13 cellular contexts compared by ENCODE assay signal in the genomic region with DNA sequence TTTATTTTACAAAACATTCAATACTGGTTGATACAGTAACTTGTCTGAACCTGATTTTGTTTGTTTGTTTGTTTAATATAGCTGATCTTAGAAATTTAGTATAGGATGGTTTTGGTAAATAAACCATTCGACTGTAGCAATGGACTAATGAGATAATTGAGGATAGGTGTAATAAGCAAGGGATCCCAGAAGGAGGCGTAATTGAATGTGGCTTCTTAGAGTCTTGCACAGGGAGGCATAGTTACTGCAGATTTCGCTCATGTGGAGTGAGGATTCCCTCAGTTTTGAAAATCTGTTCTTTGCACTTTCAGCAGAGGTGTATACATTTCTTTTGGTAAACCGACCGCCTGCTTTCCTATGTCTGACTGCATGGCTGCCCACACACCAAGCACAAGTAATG.
DNase-seq lines count a peak whose midpoint lies in the region; ATAC-seq and TF ChIP-seq lines count a peak whose summit lies in the region.
"Had no signal": no experiment of that assay in that cellular context is flagged by ENCODE, and none has a peak within 500 bp of the region (broad histone marks: within the 10 kb centered on the region; RNA-seq: fewer than 3 reads in every experiment).

No MANE protein-coding gene starts in this region.

- H3K27me3 ChIP-seq in cardiac muscle cell (no peaks in the 10 kb centered on the region), OCI-LY1 (ENCODE audit: insufficient read depth, low read length) (no peaks in the 10 kb centered on the region)
- H3K27me3 ChIP-seq: colonic mucosa had no signal

- no peaks in the 10 kb centered on the region for H3K9me2 ChIP-seq in OCI-LY1 (ENCODE audit: low read depth, low read length)

- H3K4me2 ChIP-seq in OCI-LY1 (ENCODE audit: low read length) = no peak overlapping the region
- H3K4me2 ChIP-seq: KMS-11 had no signal

- H3K27ac ChIP-seq in cardiac muscle cell (no peak overlapping the region), OCI-LY1 (ENCODE audit: low read depth, low read length, poor library complexity, severe bottlenecking) (no peak overlapping the region)
- H3K27ac ChIP-seq: colonic mucosa, KMS-11 had no signal

- H3K9ac ChIP-seq in OCI-LY1 (ENCODE audit: low read length) = no peak overlapping the region
- H3K9ac ChIP-seq: KMS-11 had no signal

- H3K4me1 ChIP-seq in cardiac muscle cell (ENCODE audit: low read depth) = no peaks in the 10 kb centered on the region
- H3K4me1 ChIP-seq in OCI-LY1 (ENCODE audit: insufficient read depth, low read length, severe bottlenecking) = no peaks in the 10 kb centered on the region
- H3K4me1 ChIP-seq: colonic mucosa had no signal

- H3K4me3 ChIP-seq in cardiac muscle cell (no peak overlapping the region), OCI-LY1 (ENCODE audit: low read depth, low read length, poor library complexity, severe bottlenecking) (no peak overlapping the region), fibroblast of pulmonary artery (replicated peaks; ENCODE audit: low read depth, low read length) (no peak overlapping the region)
- H3K4me3 ChIP-seq: colonic mucosa had no signal

- no peak overlapping the region for H2AFZ ChIP-seq in OCI-LY1 (ENCODE audit: low read length)

- no peaks in the 10 kb centered on the region for H3F3A ChIP-seq in OCI-LY1 (ENCODE audit: insufficient read depth, low read length)

- TF ChIP-seq CTCF in cardiac muscle cell (IDR thresholded peaks at IDR 0.05; ENCODE audit: low read depth, low read length) (peak; percentile 37), OCI-LY1 (IDR thresholded peaks at IDR 0.05; ENCODE audit: low read length) (peak; percentile 34; the same call in 1 of the 2 replicates), fibroblast of pulmonary artery (IDR thresholded peaks at IDR 0.05; ENCODE audit: low read length, missing control alignments) (peak; percentile 31)

- H3K79me2 ChIP-seq in OCI-LY1 (ENCODE audit: insufficient read depth, low read length) = no peaks in the 10 kb centered on the region

- DNase-seq in cardiac muscle cell (ENCODE audit: low read depth in 1 of 2, low spot score in 1 of 2) (peak; percentile 40 to 41), left cardiac atrium (no peak), fibroblast of pulmonary artery (ENCODE audit: low read depth) (peak; percentile 35), RKO (ENCODE audit: low spot score) (no peak), NCI-H226 (no peak)
- DNase-seq: activated CD4-positive, CD25-positive, alpha-beta regulatory T cell treated with anti-CD3 and anti-CD28 coated beads, Interleukin-2, amount 50 U/mL, for 72 hours; activated T-cell treated with anti-CD3 and anti-CD28 coated beads for 4 hours; colonic mucosa; NCI-H2081 had no signal

- H3K9me3 ChIP-seq in cardiac muscle cell (ENCODE audit: low read depth) = no peaks in the 10 kb centered on the region
- no peaks in the 10 kb centered on the region for H3K9me3 ChIP-seq in OCI-LY1 (ENCODE audit: low read length)
- H3K9me3 ChIP-seq: colonic mucosa had no signal

- intact Hi-C loops in left cardiac atrium (cut with DNase I) = no loop called here

- H4K20me1 ChIP-seq in OCI-LY1 (ENCODE audit: insufficient read depth, low read length) = no peaks in the 10 kb centered on the region

- H3K36me3 ChIP-seq in cardiac muscle cell (no peaks in the 10 kb centered on the region), OCI-LY1 (ENCODE audit: insufficient read depth, low read length) (no peaks in the 10 kb centered on the region)
- H3K36me3 ChIP-seq: colonic mucosa had no signal

- ATAC-seq in left cardiac atrium (no peak), GM21526 (IDR thresholded peaks at IDR 0.05; ENCODE audit: low FRiP score, unreplicated experiment) (no peak), GM19035 (IDR thresholded peaks at IDR 0.05; ENCODE audit: unreplicated experiment) (no peak)

Comparison
In these comparisons a context has a peak if more than half of its experiments do, and no peak if none do; other contexts are left out.
1. DNase-seq: peak in cardiac muscle cell (2 of 2) and fibroblast of pulmonary artery (single experiment); none in left cardiac atrium (single experiment), RKO (single experiment) and NCI-H226 (single experiment).
2. Peak in every context shown above with its lines, with median percentiles within 50 percentile points of each other: CTCF ChIP-seq.